In the genomic region with DNA sequence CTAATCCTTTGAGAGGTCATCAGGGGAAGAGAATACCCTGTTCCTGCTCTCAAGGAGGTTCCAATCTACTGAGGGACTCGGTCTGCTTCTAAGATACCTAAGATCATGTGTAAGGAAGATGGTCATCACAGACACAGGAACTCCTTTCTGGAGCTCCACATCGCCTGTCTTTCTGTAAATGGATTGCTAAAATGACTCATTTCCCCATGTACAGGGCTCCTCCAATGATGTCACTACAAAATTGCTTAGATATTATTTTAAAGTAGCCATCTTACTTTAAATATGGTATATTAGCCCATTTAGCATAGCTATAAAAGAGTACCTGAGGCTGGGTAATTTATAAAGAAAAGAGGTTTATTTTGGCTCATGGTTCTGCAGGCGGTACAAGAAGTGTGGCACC, we compare ENCODE assay signal across 27 cellular contexts.
"Had no signal": no experiment of that assay in that cellular context is flagged by ENCODE, and none has a peak within 500 bp of the region (broad histone marks: within the 10 kb centered on the region; RNA-seq: fewer than 3 reads in every experiment).

No MANE protein-coding gene starts in this region.

- DNase-seq: effector CD8-positive, alpha-beta T cell; endodermal cell; foreskin melanocyte; glutamatergic neuron; hypothalamus; immature natural killer cell; mesenchymal stem cell; mucosa of descending colon; naive B cell; stimulated activated CD4-positive, alpha-beta T cell treated with anti-CD3 and anti-CD28 coated beads, Interleukin-12 subunit alpha, Interleukin-12 subunit beta, amount 100 ng/mL, for 4 hours; stimulated activated CD4-positive, alpha-beta T cell treated with anti-CD3 and anti-CD28 coated beads, Interleukin-2, amount 100 ng/mL, for 24 hours; stimulated activated CD4-positive, alpha-beta T cell treated with anti-CD3 and anti-CD28 coated beads, Interleukin-4, amount 100 ng/mL, for 24 hours; stimulated activated naive CD4-positive, alpha-beta T cell treated with Interleukin-2 at 50 U/mL for 16 hours; stomach; thyroid gland had no signal

- H3K9ac ChIP-seq: neural progenitor cell had no signal

- H3K9me3 Mint-ChIP-seq: immature natural killer cell; natural killer cell treated with Interleukin-12 subunit alpha and Interleukin-12 subunit beta and Interleukin-15 and Interleukin-18, amount 100 ng/mL, for 72 hours had no signal

- H3K27ac Mint-ChIP-seq: endodermal cell; immature natural killer cell; mesothelial cell of epicardium; natural killer cell treated with Interleukin-12 subunit alpha and Interleukin-12 subunit beta and Interleukin-15 and Interleukin-18, amount 100 ng/mL, for 72 hours; neural progenitor cell; stimulated activated effector memory CD8-positive, alpha-beta T cell treated with anti-CD3 and anti-CD28 coated beads, Interleukin-12 subunit alpha, Interleukin-12 subunit beta, amount 100 ng/mL, for 72 hours had no signal

- ATAC-seq: esophagus mucosa; left lobe of liver; mucosa of descending colon; natural killer cell treated with Interleukin-12 subunit alpha and Interleukin-12 subunit beta and Interleukin-15 and Interleukin-18, amount 100 ng/mL, for 72 hours; sciatic nerve; stimulated activated effector memory CD8-positive, alpha-beta T cell treated with anti-CD3 and anti-CD28 coated beads, Interleukin-12 subunit alpha, Interleukin-12 subunit beta, amount 100 ng/mL, for 72 hours had no signal

- H3K9me3 ChIP-seq: prostate gland, right atrium auricular region, thyroid gland, vagina had no signal

- H3K36me3 Mint-ChIP-seq: immature natural killer cell; mesothelial cell of epicardium; natural killer cell treated with Interleukin-12 subunit alpha and Interleukin-12 subunit beta and Interleukin-15 and Interleukin-18, amount 100 ng/mL, for 72 hours; neural progenitor cell; stimulated activated effector memory CD8-positive, alpha-beta T cell treated with anti-CD3 and anti-CD28 coated beads, Interleukin-12 subunit alpha, Interleukin-12 subunit beta, amount 100 ng/mL, for 72 hours had no signal

- H3K36me3 ChIP-seq: neural progenitor cell, prostate gland, right atrium auricular region, stomach, thyroid gland, vagina had no signal

- H3K4me1 ChIP-seq: neural progenitor cell, prostate gland, right atrium auricular region, thyroid gland, vagina had no signal

- H3K4me3 Mint-ChIP-seq: endodermal cell; immature natural killer cell; mesothelial cell of epicardium; naive B cell; natural killer cell treated with Interleukin-12 subunit alpha and Interleukin-12 subunit beta and Interleukin-15 and Interleukin-18, amount 100 ng/mL, for 72 hours; neural progenitor cell; stimulated activated effector memory CD8-positive, alpha-beta T cell treated with anti-CD3 and anti-CD28 coated beads, Interleukin-12 subunit alpha, Interleukin-12 subunit beta, amount 100 ng/mL, for 72 hours had no signal

- H3K4me2 ChIP-seq: neural progenitor cell, smooth muscle cell had no signal

- H3K27ac ChIP-seq: epithelial cell of prostate, neural progenitor cell, prostate gland, right atrium auricular region, stomach, thyroid gland, vagina had no signal

- H3K4me1 Mint-ChIP-seq: mesothelial cell of epicardium had no signal

- H3K4me3 ChIP-seq: mucosa of descending colon, neural progenitor cell, prostate gland, right atrium auricular region, smooth muscle cell, stomach, thyroid gland, vagina had no signal

- H3K27me3 ChIP-seq: neural progenitor cell, right atrium auricular region, stomach, thyroid gland, vagina had no signal
